8 cellular contexts compared by ENCODE assay signal in genomic region chr4:121462660-121463261, GRCh38.
DNase-seq lines count a peak whose midpoint lies in the region; ATAC-seq and TF ChIP-seq lines count a peak whose summit lies in the region.

No MANE protein-coding gene starts in this region.

- H3K4me3 ChIP-seq in DND-41 (ENCODE audit: low read depth in 1 of 2, low read length in 2 of 2) (no peak overlapping the region), adrenal gland (no peak overlapping the region), hepatocyte (no peak overlapping the region)

- H3K36me3 ChIP-seq in DND-41 (ENCODE audit: insufficient read depth, low read length), result no peaks in the 10 kb centered on the region
- no peaks in the 10 kb centered on the region for H3K36me3 ChIP-seq in adrenal gland (replicated peaks in 1 of 2)
- no peaks in the 10 kb centered on the region for H3K36me3 ChIP-seq in hepatocyte (replicated peaks; ENCODE audit: insufficient read depth, low read depth)

- H3K9me2 ChIP-seq in hepatocyte (replicated peaks; ENCODE audit: insufficient read depth), result no peaks in the 10 kb centered on the region

- H3K79me2 ChIP-seq in DND-41 (ENCODE audit: insufficient read depth, low read length), result no peaks in the 10 kb centered on the region
- H3K79me2 ChIP-seq in hepatocyte, result no peaks in the 10 kb centered on the region

- no peak overlapping the region for H3K27ac ChIP-seq in DND-41 (ENCODE audit: low read length)
- H3K27ac ChIP-seq in adrenal gland, result no peak overlapping the region
- H3K27ac ChIP-seq in hepatocyte, result no peak overlapping the region

- H4K20me1 ChIP-seq in DND-41 (ENCODE audit: insufficient read depth, low read length), result no peaks in the 10 kb centered on the region
- H4K20me1 ChIP-seq in hepatocyte (ENCODE audit: insufficient read depth, poor library complexity, severe bottlenecking), result no peaks in the 10 kb centered on the region

- peaks cover 12% of the 10 kb centered on the region for H3K27me3 ChIP-seq in DND-41 (ENCODE audit: insufficient read depth, low read length, poor library complexity)
- H3K27me3 ChIP-seq in adrenal gland, result no peaks in the 10 kb centered on the region
- no peaks in the 10 kb centered on the region for H3K27me3 ChIP-seq in hepatocyte

- H3K4me1 ChIP-seq in DND-41 (ENCODE audit: insufficient read depth, low read length) (no peaks in the 10 kb centered on the region), adrenal gland (replicated peaks in 1 of 2) (no peaks in the 10 kb centered on the region), hepatocyte (ENCODE audit: insufficient read depth) (no peaks in the 10 kb centered on the region)

- DNase-seq in DND-41 (peak; percentile 58), GM19238 (ENCODE audit: insufficient read length, low spot score) (peak; percentile 7), NCI-H69 (lab: John Stamatoyannopoulos, UW) (peak; percentile 80), adrenal gland (peak; percentile 44 to 72 (median 70)), hepatocyte (ENCODE audit: low spot score) (peak; percentile 82)
- peak; percentile 20 to 22 for DNase-seq in stimulated activated CD4-positive, alpha-beta T cell treated with anti-CD3 and anti-CD28 coated beads, Interleukin-2, amount 100 ng/mL, for 24 hours
- no peak for DNase-seq in activated CD8-positive, alpha-beta memory T cell treated with anti-CD3 and anti-CD28 coated beads, Interleukin-2, amount 50 U/mL, for 48 hours

- no peaks in the 10 kb centered on the region for H3K9me3 ChIP-seq in DND-41 (ENCODE audit: insufficient read depth, low read length, severe bottlenecking)
- no peaks in the 10 kb centered on the region for H3K9me3 ChIP-seq in adrenal gland (replicated peaks in 1 of 3)
- no peaks in the 10 kb centered on the region for H3K9me3 ChIP-seq in hepatocyte (ENCODE audit: low read depth)

- H2AFZ ChIP-seq in DND-41 (ENCODE audit: low read depth, low read length) (no peak overlapping the region), hepatocyte (no peak overlapping the region)

- intact Hi-C loops in adrenal gland (cut with DNase I), result loop anchor here in 1 of 2 donors (10.0 kb wide), 1 partner anchor 202 kb away; no protein-coding TSS in a partner anchor

- TF ChIP-seq CTCF in DND-41 (IDR thresholded peaks at IDR 0.05; ENCODE audit: borderline replicate concordance, extremely low read depth, low read length, poor library complexity, severe bottlenecking), result peak; percentile 81
- peak; percentile 45 to 68 (median 59) for TF ChIP-seq CTCF in adrenal gland (IDR thresholded peaks at IDR 0.05)
- TF ChIP-seq CTCF in hepatocyte (IDR thresholded peaks at IDR 0.05; ENCODE audit: poor library complexity), result peak; percentile 68

- WGBS in adrenal gland, 4 donors, result 47 to 55% (median 50%) methylated on average over 5 of the region's 5 CpGs
- WGBS in hepatocyte (ENCODE audit: low lambda C conversion rate, missing lambda C conversion rate), result 56% methylated on average over 5 of the region's 5 CpGs

- H3K9ac ChIP-seq in DND-41 (ENCODE audit: low read depth, low read length), result no peak overlapping the region

- no peak for TF ChIP-seq POLR2A in adrenal gland (IDR thresholded peaks at IDR 0.05)

- ATAC-seq in DND-41 (ENCODE audit: insufficient read depth, low read depth), result peak; percentile 90
- peak; percentile 84 for ATAC-seq in HG03097 (IDR thresholded peaks at IDR 0.05; ENCODE audit: low FRiP score, unreplicated experiment)

- H3K4me2 ChIP-seq in DND-41 (ENCODE audit: insufficient read depth, low read length), result no peak overlapping the region
- H3K4me2 ChIP-seq in hepatocyte, result no peak overlapping the region
